1 cellular context compared by ENCODE assay signal in genomic region chr12:106541201-106541600, GRCh38.
TF ChIP-seq lines count a peak whose summit lies in the region.

No MANE protein-coding gene starts in this region.

TF ChIP-seq in WTC11, 78 proteins besides CTCF, POLR2A, EP300 and RAD21 (continued from another document):
- no peak for TF ChIP-seq NFYB (CRISPR knock-in tag; conservative IDR thresholded peaks at IDR 0.05; ENCODE audit: low read depth)
- TF ChIP-seq OVOL2 (CRISPR knock-in tag; IDR thresholded peaks at IDR 0.05; ENCODE audit: borderline replicate concordance), result no peak
- TF ChIP-seq ZNF121 (CRISPR knock-in tag; IDR thresholded peaks at IDR 0.05), result no peak
- TF ChIP-seq ZNF425 (CRISPR knock-in tag; conservative IDR thresholded peaks at IDR 0.05), result no peak
- no peak for TF ChIP-seq ZNF317 (CRISPR knock-in tag; IDR thresholded peaks at IDR 0.05; ENCODE audit: borderline replicate concordance, low read depth)
- TF ChIP-seq, protein P1, sequence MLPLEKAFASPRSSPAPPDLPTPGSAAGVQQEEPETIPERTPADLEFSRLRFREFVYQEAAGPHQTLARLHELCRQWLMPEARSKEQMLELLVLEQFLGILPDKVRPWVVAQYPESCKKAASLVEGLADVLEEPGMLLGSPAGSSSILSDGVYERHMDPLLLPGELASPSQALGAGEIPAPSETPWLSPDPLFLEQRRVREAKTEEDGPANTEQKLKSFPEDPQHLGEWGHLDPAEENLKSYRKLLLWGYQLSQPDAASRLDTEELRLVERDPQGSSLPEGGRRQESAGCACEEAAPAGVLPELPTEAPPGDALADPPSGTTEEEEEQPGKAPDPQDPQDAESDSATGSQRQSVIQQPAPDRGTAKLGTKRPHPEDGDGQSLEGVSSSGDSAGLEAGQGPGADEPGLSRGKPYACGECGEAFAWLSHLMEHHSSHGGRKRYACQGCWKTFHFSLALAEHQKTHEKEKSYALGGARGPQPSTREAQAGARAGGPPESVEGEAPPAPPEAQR (CRISPR knock-in tag; IDR thresholded peaks at IDR 0.05), result no peak
- TF ChIP-seq, protein P2, sequence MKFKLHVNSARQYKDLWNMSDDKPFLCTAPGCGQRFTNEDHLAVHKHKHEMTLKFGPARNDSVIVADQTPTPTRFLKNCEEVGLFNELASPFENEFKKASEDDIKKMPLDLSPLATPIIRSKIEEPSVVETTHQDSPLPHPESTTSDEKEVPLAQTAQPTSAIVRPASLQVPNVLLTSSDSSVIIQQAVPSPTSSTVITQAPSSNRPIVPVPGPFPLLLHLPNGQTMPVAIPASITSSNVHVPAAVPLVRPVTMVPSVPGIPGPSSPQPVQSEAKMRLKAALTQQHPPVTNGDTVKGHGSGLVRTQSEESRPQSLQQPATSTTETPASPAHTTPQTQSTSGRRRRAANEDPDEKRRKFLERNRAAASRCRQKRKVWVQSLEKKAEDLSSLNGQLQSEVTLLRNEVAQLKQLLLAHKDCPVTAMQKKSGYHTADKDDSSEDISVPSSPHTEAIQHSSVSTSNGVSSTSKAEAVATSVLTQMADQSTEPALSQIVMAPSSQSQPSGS (CRISPR knock-in tag; IDR thresholded peaks at IDR 0.05; ENCODE audit: borderline replicate concordance, low read depth), result no peak
- TF ChIP-seq, protein P3, sequence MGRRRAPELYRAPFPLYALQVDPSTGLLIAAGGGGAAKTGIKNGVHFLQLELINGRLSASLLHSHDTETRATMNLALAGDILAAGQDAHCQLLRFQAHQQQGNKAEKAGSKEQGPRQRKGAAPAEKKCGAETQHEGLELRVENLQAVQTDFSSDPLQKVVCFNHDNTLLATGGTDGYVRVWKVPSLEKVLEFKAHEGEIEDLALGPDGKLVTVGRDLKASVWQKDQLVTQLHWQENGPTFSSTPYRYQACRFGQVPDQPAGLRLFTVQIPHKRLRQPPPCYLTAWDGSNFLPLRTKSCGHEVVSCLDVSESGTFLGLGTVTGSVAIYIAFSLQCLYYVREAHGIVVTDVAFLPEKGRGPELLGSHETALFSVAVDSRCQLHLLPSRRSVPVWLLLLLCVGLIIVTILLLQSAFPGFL (CRISPR knock-in tag; IDR thresholded peaks at IDR 0.05; ENCODE audit: borderline replicate concordance), result no peak
